15 cellular contexts compared by ENCODE assay signal in the genomic region with DNA sequence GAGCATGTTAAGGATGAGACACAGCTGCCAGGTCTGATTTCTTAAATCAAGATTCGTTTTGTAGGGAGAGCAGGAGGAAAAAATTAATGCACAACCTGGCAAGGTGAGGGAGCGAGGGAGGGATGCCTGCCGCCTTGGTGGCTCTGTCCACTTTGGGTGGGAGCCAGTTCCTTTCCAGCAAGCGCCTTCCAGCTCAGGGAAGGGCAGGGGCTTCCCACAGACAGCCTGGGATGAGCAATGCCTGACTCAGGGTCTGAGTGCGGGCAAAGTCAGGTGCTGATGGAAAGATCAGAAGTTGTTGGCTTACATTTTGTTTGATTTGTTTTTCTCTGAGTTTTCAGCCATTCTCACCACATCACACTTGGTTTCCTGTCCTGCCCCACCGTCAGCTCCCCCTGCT.
DNase-seq lines count a peak whose midpoint lies in the region; ATAC-seq and TF ChIP-seq lines count a peak whose summit lies in the region.
"Had no signal": no experiment of that assay in that cellular context is flagged by ENCODE, and none has a peak within 500 bp of the region (broad histone marks: within the 10 kb centered on the region; RNA-seq: fewer than 3 reads in every experiment).

No MANE protein-coding gene starts in this region.

- 60 to 68% methylated on average over 6 of the region's 6 CpGs for WGBS in heart right ventricle, 2 donors

- no peaks in the 10 kb centered on the region for H3K79me2 ChIP-seq in osteoblast (ENCODE audit: insufficient read depth, low read length)

- DNase-seq in cardiac septum (ENCODE audit: low spot score) (peak; percentile 57), heart right ventricle (no peak), HT1080 (ENCODE audit: low read depth) (peak; percentile 20), cerebellum (ENCODE audit: low spot score) (peak; percentile 62), osteoblast (ENCODE audit: insufficient read length, low spot score, missing footprints) (peak; percentile 54), SHP77 treated with DMSO at 0.1 percent for 48 hours (lab: John Stamatoyannopoulos, UW) (no peak), MG63 (no peak), NCI-H748 (lab: John Stamatoyannopoulos, UW; ENCODE audit: unreplicated experiment) (no peak)
- DNase-seq: Calu3; CD8-positive, alpha-beta T cell; DMS79 treated with DMSO at 0.1 percent for 48 hours; EL; GM23248 had no signal

- H3K9me3 ChIP-seq in heart right ventricle, result no peaks in the 10 kb centered on the region
- no peaks in the 10 kb centered on the region for H3K9me3 ChIP-seq in osteoblast (ENCODE audit: low read depth, low read length)
- H3K9me3 ChIP-seq in MG63, result no peaks in the 10 kb centered on the region

- TF ChIP-seq CTCF in heart right ventricle (IDR thresholded peaks at IDR 0.05) (no peak), osteoblast (IDR thresholded peaks at IDR 0.05; ENCODE audit: extremely low read depth, low read depth, low read length) (no peak)

- no peak for ATAC-seq in heart right ventricle
- ATAC-seq: CD8-positive, alpha-beta T cell had no signal

- H3K36me3 ChIP-seq in heart right ventricle, result no peaks in the 10 kb centered on the region
- no peaks in the 10 kb centered on the region for H3K36me3 ChIP-seq in osteoblast (ENCODE audit: insufficient read depth, low read length)
- no peaks in the 10 kb centered on the region for H3K36me3 ChIP-seq in MG63
- H3K36me3 ChIP-seq: BLaER1 treated with 17β-estradiol and CSF1 and Interleukin-3, amounts not matched to agents 10 nM and 100 nM had no signal

- H3K4me3 ChIP-seq in heart right ventricle, result no peak overlapping the region
- no peak overlapping the region for H3K4me3 ChIP-seq in osteoblast (ENCODE audit: insufficient read depth, low read length)
- H3K4me3 ChIP-seq in MG63, result no peak overlapping the region
- H3K4me3 ChIP-seq: BLaER1 treated with 17β-estradiol and CSF1 and Interleukin-3, amounts not matched to agents 10 nM and 100 nM; GM23248 had no signal

- H4K20me1 ChIP-seq in osteoblast (ENCODE audit: insufficient read depth, low read length), result no peaks in the 10 kb centered on the region

- intact Hi-C loops in cardiac septum (cut with DNase I), result no loop called here
- intact Hi-C loops in heart right ventricle (cut with DNase I), result no loop called here

- H3K27ac ChIP-seq in heart right ventricle (no peak overlapping the region), osteoblast (ENCODE audit: low read depth, low read length) (no peak overlapping the region)
- H3K27ac ChIP-seq: 22Rv1; BLaER1 treated with 17β-estradiol and CSF1 and Interleukin-3, amounts not matched to agents 10 nM and 100 nM; GM23248 had no signal

- H3K4me1 ChIP-seq in heart right ventricle (no peaks in the 10 kb centered on the region), osteoblast (ENCODE audit: insufficient read depth, low read length) (no peaks in the 10 kb centered on the region)

- no peak overlapping the region for H2AFZ ChIP-seq in osteoblast (ENCODE audit: low read length)
- H2AFZ ChIP-seq: GM23248 had no signal

- H3K4me2 ChIP-seq in osteoblast (ENCODE audit: insufficient read depth, low read length), result no peak overlapping the region
- H3K4me2 ChIP-seq: BLaER1 treated with 17β-estradiol and CSF1 and Interleukin-3, amounts not matched to agents 10 nM and 100 nM had no signal

- peaks cover 0 to 53% (median 32%) of the 10 kb centered on the region in 7 donors for H3K27me3 ChIP-seq in heart right ventricle
- H3K27me3 ChIP-seq in osteoblast (ENCODE audit: insufficient read depth, low read length), result peaks cover 4% of the 10 kb centered on the region
- peaks cover 70% of the 10 kb centered on the region for H3K27me3 ChIP-seq in MG63
- H3K27me3 ChIP-seq: BLaER1 treated with 17β-estradiol and CSF1 and Interleukin-3, amounts not matched to agents 10 nM and 100 nM had no signal

Comparison
In these comparisons a context has a peak if more than half of its experiments do, and no peak if none do; other contexts are left out.
1. DNase-seq: peak in cardiac septum (single experiment), HT1080 (single experiment), cerebellum (single experiment) and osteoblast (single experiment); none in heart right ventricle (0 of 2), SHP77 treated with DMSO at 0.1 percent for 48 hours (single experiment), MG63 (single experiment) and NCI-H748 (single experiment).